10 cellular contexts compared by ENCODE assay signal in genomic region chr19:50607874-50608785, GRCh38. TPM values are rescaled to one million over a fixed set of nuclear protein-coding genes. Genes with fewer than 3 reads are reported as not detected.
DNase-seq lines count a peak whose midpoint lies in the region; ATAC-seq, FAIRE-seq and TF ChIP-seq lines count a peak whose summit lies in the region.
"Had no signal": no experiment of that assay in that cellular context is flagged by ENCODE, and none has a peak within 500 bp of the region (broad histone marks: within the 10 kb centered on the region; RNA-seq: fewer than 3 reads in every experiment).

No MANE protein-coding gene starts in this region.

- no peak for FAIRE-seq in pancreas (lab: Jason Lieb, UNC)
- FAIRE-seq: A204.1 had no signal

- intact Hi-C loops in pancreas (cut with DNase I) = no loop called here

- H3K27me3 ChIP-seq in pancreas = peaks cover 0 to 8% (median 0%) of the 10 kb centered on the region in 4 donors

- H3K27ac ChIP-seq in pancreas = no peak overlapping the region
- H3K27ac ChIP-seq: neutrophil had no signal

- TF ChIP-seq CTCF in pancreas (IDR thresholded peaks at IDR 0.05) = no peak

- DNase-seq in DMS 273 (lab: John Stamatoyannopoulos, UW; ENCODE audit: unreplicated experiment) (peak; percentile 29), DMS 273 treated with DMSO at 0.1 percent for 48 hours (lab: John Stamatoyannopoulos, UW) (no peak), RPMI8226 (peak; percentile 93), glomerular visceral epithelial cell (ENCODE audit: extremely low spot score) (peak; percentile 75), pancreas (peak; percentile 39 to 82 (median 62)), ureter (ENCODE audit: low spot score) (peak; percentile 65), NCI-H2029 (lab: John Stamatoyannopoulos, UW) (no peak)
- DNase-seq in activated effector memory CD4-positive, alpha-beta T cell treated with anti-CD3 and anti-CD28 coated beads, Interleukin-2, amount 50 U/mL, for 16 hours = peak; percentile 88

- H3K36me3 ChIP-seq in pancreas = no peaks in the 10 kb centered on the region
- H3K36me3 ChIP-seq: neutrophil had no signal

- no peaks in the 10 kb centered on the region for H3K9me3 ChIP-seq in pancreas
- H3K9me3 ChIP-seq: neutrophil had no signal

- peak; percentile 40 to 90 (median 62) for ATAC-seq in pancreas

- no peak overlapping the region for H3K4me3 ChIP-seq in pancreas

- no peaks in the 10 kb centered on the region for H3K4me1 ChIP-seq in pancreas

- 15 to 19% methylated on average over 55 to 56 of the region's 56 CpGs for WGBS in pancreas, 2 donors

RNA-seq across cellular contexts. Expression of gene SYT3, which starts 31.6 kb away (rescaled TPM):
- total RNA-seq in pancreas (under 1 TPM; 0.09 to 0.63 (median 0.37) TPM), ureter (0.96 TPM)
- polyA plus RNA-seq in pancreas = under 1 TPM; 0.30 to 0.94 TPM

RNA-seq across cellular contexts. Expression of gene LRRC4B, which starts 39.9 kb away (rescaled TPM):
- total RNA-seq in pancreas (under 1 TPM; 0.09 to 0.79 (median 0.36) TPM), ureter (4.7 TPM)
- 1 to 10 TPM in 1 of 2 donors, under 1 TPM in 1; 0.87 to 2.1 TPM for polyA plus RNA-seq in pancreas

RNA-seq across cellular contexts. Expression of gene C19orf81, which starts 41.1 kb away (rescaled TPM):
- 1 to 10 TPM in 1 of 6 donors, under 1 TPM in 3, not detected in 2; 0.69 to 1.2 (median 0.92) TPM for total RNA-seq in pancreas
- polyA plus RNA-seq in pancreas = under 1 TPM in 1 of 2 donors, not detected in 1; 0.40 TPM
- total RNA-seq in ureter = 1.6 TPM

Comparison
In these comparisons a context has a peak if more than half of its experiments do, and no peak if none do; other contexts are left out.
1. DNase-seq: peak in DMS 273 (single experiment), RPMI8226 (single experiment), activated effector memory CD4-positive, alpha-beta T cell treated with anti-CD3 and anti-CD28 coated beads, Interleukin-2, amount 50 U/mL, for 16 hours (single experiment), glomerular visceral epithelial cell (single experiment), pancreas (6 of 6) and ureter (single experiment); none in DMS 273 treated with DMSO at 0.1 percent for 48 hours (single experiment) and NCI-H2029 (single experiment).